ENCODE assay signal across 10 cellular contexts in genomic region chr19:30153326-30154210, GRCh38.
DNase-seq lines count a peak whose midpoint lies in the region; ATAC-seq, FAIRE-seq and TF ChIP-seq lines count a peak whose summit lies in the region.
"Had no signal": no experiment of that assay in that cellular context is flagged by ENCODE, and none has a peak within 500 bp of the region (broad histone marks: within the 10 kb centered on the region; RNA-seq: fewer than 3 reads in every experiment).

No MANE protein-coding gene starts in this region.

- H3K4me1 ChIP-seq in GM12878 (ENCODE audit: control insufficient read depth, insufficient read depth, low read length): peaks cover 13% of the 10 kb centered on the region
- H3K4me1 ChIP-seq in esophagus squamous epithelium: no peaks in the 10 kb centered on the region
- H3K4me1 ChIP-seq: SJSA1 had no signal

- peak; percentile 90 for FAIRE-seq in GM12878 (lab: Jason Lieb, UNC)

- RAD21 ChIA-PET in GM12878 (lab: Charles Lee; ENCODE audit: unreplicated experiment): no interaction called here

- TF ChIP-seq CTCF in GM12878 (IDR thresholded peaks at IDR 0.05 in 2 of 3, conservative IDR thresholded peaks at IDR 0.05 in 1 of 3; ENCODE audit: control insufficient read depth in 2 of 3, extremely low read depth in 1 of 3, insufficient read depth in 1 of 3, low read depth in 3 of 3, low read length in 3 of 3): no peak
- TF ChIP-seq CTCF in esophagus squamous epithelium (IDR thresholded peaks at IDR 0.05): no peak

- ATAC-seq in GM18867 (IDR thresholded peaks at IDR 0.05; ENCODE audit: unreplicated experiment): peak; percentile 83
- peak; percentile 87 for ATAC-seq in GM21515 (IDR thresholded peaks at IDR 0.05; ENCODE audit: unreplicated experiment)
- peak; percentile 61 for ATAC-seq in HG03139 (IDR thresholded peaks at IDR 0.05; ENCODE audit: unreplicated experiment)
- ATAC-seq in GM12878: peak; percentile 96
- ATAC-seq: right cardiac atrium had no signal

- H3K27ac ChIP-seq in GM12878 (ENCODE audit: control insufficient read depth, insufficient read depth) (no peak overlapping the region), esophagus squamous epithelium (no peak overlapping the region)
- H3K27ac ChIP-seq: SJSA1 had no signal

- H2AFZ ChIP-seq in GM12878 (ENCODE audit: control insufficient read depth, low read depth, low read length): no peak overlapping the region

- H3K9me3 ChIP-seq in GM12878 (replicated peaks; ENCODE audit: control insufficient read depth, insufficient read depth, low read length): no peaks in the 10 kb centered on the region
- H3K9me3 ChIP-seq in esophagus squamous epithelium: no peaks in the 10 kb centered on the region
- H3K9me3 ChIP-seq: SJSA1 had no signal

- SMC1A ChIA-PET in GM12878 (lab: Charles Lee; ENCODE audit: uncharacterized antibody, unreplicated experiment): interaction anchor here (1.1 to 1.2 kb wide), 2 partner anchors 45 to 51 kb away, joined by 3 read pairs; no protein-coding TSS in a partner anchor

- H3K4me3 ChIP-seq in GM12878: peak overlapping the region; percentile 6; the same call in 1 of the 2 replicates
- H3K4me3 ChIP-seq in esophagus squamous epithelium: no peak overlapping the region
- H3K4me3 ChIP-seq: SJSA1 had no signal

- TF ChIP-seq POLR2A in GM12878 (IDR thresholded peaks at IDR 0.05; ENCODE audit: low read depth, low read length) (no peak), esophagus squamous epithelium (IDR thresholded peaks at IDR 0.05) (no peak)

- H3K4me2 ChIP-seq in GM12878 (ENCODE audit: control insufficient read depth, insufficient read depth): peak overlapping the region; percentile 66; the same call in 1 of the 2 replicates

- POLR2A ChIA-PET in GM12878 (lab: Charles Lee): interaction anchor here (1.2 kb wide), 1 partner anchor 123 kb away, joined by 4 read pairs; no protein-coding TSS in a partner anchor

- CTCF ChIA-PET in GM12878 (lab: Yijun Ruan, JAX): interaction anchor here (0.7 kb wide), 1 partner anchor 107 kb away, joined by 3 read pairs; no protein-coding TSS in a partner anchor

- peak; percentile 34 for DNase-seq in GM12878 (ENCODE audit: low read depth, low spot score)
- no peak for DNase-seq in esophagus squamous epithelium (lab: John Stamatoyannopoulos, UW)
- DNase-seq in activated CD4-positive, CD25-positive, alpha-beta regulatory T cell (lab: John Stamatoyannopoulos, UW): no peak
- DNase-seq in NCI-H2029 (lab: John Stamatoyannopoulos, UW): no peak
- DNase-seq: amniotic stem cell, right cardiac atrium had no signal

- H3K36me3 ChIP-seq in GM12878 (ENCODE audit: control insufficient read depth in 2 of 2, insufficient read depth in 2 of 2, low read length in 1 of 2) (no peaks in the 10 kb centered on the region), esophagus squamous epithelium (no peaks in the 10 kb centered on the region)
- H3K36me3 ChIP-seq: SJSA1 had no signal

- in situ Hi-C loops in GM12878 (cut with MboI): no loop called here

- TF ChIP-seq RAD21 in GM12878 (IDR thresholded peaks at IDR 0.05; ENCODE audit: insufficient read depth, low read depth, low read length): no peak

- H3K27me3 ChIP-seq in GM12878 (replicated peaks in 1 of 2; ENCODE audit: control insufficient read depth in 2 of 2, insufficient read depth in 2 of 2, low read length in 1 of 2): no peaks in the 10 kb centered on the region
- H3K27me3 ChIP-seq in esophagus squamous epithelium: peaks cover 0 to 6% (median 0%) of the 10 kb centered on the region in 4 donors

- H3K79me2 ChIP-seq in GM12878 (ENCODE audit: control insufficient read depth, insufficient read depth, low read length): no peaks in the 10 kb centered on the region

- H3K9ac ChIP-seq in GM12878 (ENCODE audit: control insufficient read depth, insufficient read depth, low read length): no peak overlapping the region

- TF ChIP-seq EP300 in GM12878 (IDR thresholded peaks at IDR 0.05; ENCODE audit: borderline replicate concordance in 1 of 2, control insufficient read depth in 1 of 2, low read depth in 2 of 2, low read length in 2 of 2): no peak

- 13% methylated on average over 18 of the region's 18 CpGs for WGBS in GM12878 (ENCODE audit: insufficient coverage, insufficient replicate concordance, low lambda C conversion rate, missing lambda C conversion rate)
- 45 to 47% methylated on average over 17 to 18 of the region's 18 CpGs for WGBS in esophagus squamous epithelium, 2 donors

- H4K20me1 ChIP-seq in GM12878 (ENCODE audit: control insufficient read depth, insufficient read depth): no peaks in the 10 kb centered on the region

- BruUV-seq in GM12878 (replicated peaks; lab: Mats Ljungman, UMichigan): no TSS peak

- intact Hi-C loops in GM12878 (cut with micrococcal nuclease; ENCODE audit: unreplicated experiment): loop anchor here (5.0 kb wide), 1 partner anchor 106 kb away; no protein-coding TSS in a partner anchor
- intact Hi-C loops in esophagus squamous epithelium (cut with DNase I): no loop called here

TF ChIP-seq in GM12878, 131 proteins besides CTCF, POLR2A, EP300 and RAD21:
- TF ChIP-seq IKZF2 (IDR thresholded peaks at IDR 0.05): peak in 1 of 2 experiments; percentile 28; a peak in 1 of 4 replicates
- peak; percentile 63 for TF ChIP-seq RELB (IDR thresholded peaks at IDR 0.05; ENCODE audit: low read depth)
- TF ChIP-seq WRNIP1 (IDR thresholded peaks at IDR 0.05; ENCODE audit: borderline replicate concordance, low read depth, low read length): no peak
- TF ChIP-seq ATF7 (IDR thresholded peaks at IDR 0.05; ENCODE audit: low read depth): no peak
- no peak for TF ChIP-seq EED (IDR thresholded peaks at IDR 0.05; ENCODE audit: low read depth)
- TF ChIP-seq BACH1 (IDR thresholded peaks at IDR 0.05; ENCODE audit: borderline replicate concordance): no peak
- TF ChIP-seq RFX5 (IDR thresholded peaks at IDR 0.05; ENCODE audit: low read depth, low read length): no peak
- no peak for TF ChIP-seq ZNF24 (IDR thresholded peaks at IDR 0.05)
- TF ChIP-seq SPI1 (IDR thresholded peaks at IDR 0.05; ENCODE audit: borderline replicate concordance, insufficient read depth, low read depth, low read length): peak; percentile 73
- TF ChIP-seq POU2F2 (IDR thresholded peaks at IDR 0.05; ENCODE audit: borderline replicate concordance, low read depth, low read length): peak; percentile 88; the same call in 2 of the 3 replicates
- peak; percentile 43; the same call in 1 of the 2 replicates for TF ChIP-seq MTA2 (IDR thresholded peaks at IDR 0.05; ENCODE audit: low read depth)
- peak; percentile 49; the same call in 1 of the 2 replicates for TF ChIP-seq PKNOX1 (IDR thresholded peaks at IDR 0.05)
